ENCODE assay signal across 9 cellular contexts in the genomic region with DNA sequence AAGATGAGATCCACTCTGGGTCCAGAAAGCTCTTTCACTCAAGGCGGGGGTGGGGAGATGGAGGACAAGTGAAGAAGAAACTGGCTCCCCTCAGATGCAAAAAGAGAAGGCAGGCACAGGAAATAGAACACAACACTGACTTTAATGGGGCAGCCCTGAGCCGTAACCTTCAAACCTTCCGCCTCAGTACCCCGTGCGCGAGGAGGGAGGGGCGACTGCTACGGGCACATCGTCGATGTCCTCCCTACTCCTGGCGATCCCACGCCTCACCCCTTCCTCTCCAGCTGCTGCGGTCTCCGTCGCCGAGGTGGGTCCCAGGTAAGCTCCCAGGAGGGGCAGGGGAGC. TPM values are rescaled to one million over a fixed set of nuclear protein-coding genes. Genes with fewer than 3 reads are reported as not detected.
DNase-seq lines count a peak whose midpoint lies in the region; ATAC-seq and TF ChIP-seq lines count a peak whose summit lies in the region.
"Had no signal": no experiment of that assay in that cellular context is flagged by ENCODE, and none has a peak within 500 bp of the region (broad histone marks: within the 10 kb centered on the region; RNA-seq: fewer than 3 reads in every experiment).

No MANE protein-coding gene starts in this region.

- H4K20me1 ChIP-seq in hepatocyte (ENCODE audit: insufficient read depth, poor library complexity, severe bottlenecking), result no peaks in the 10 kb centered on the region

- CTCF ChIA-PET in activated B cell treated with CpG ODN at 0.5 μM for 24 hours (lab: Charles Lee), result interaction anchor here (1.0 to 3.6 kb wide), 3 partner anchors 9 to 10 kb away, joined by 3 to 18 read pairs (median 3); partner anchors contain the start of genes ADISSP and CENPB

- in situ Hi-C loops in GM13977 (cut with MboI; ENCODE audit: low pct_unique_long_range_greater_than_20kb, low sequenced_read_pairs, unreplicated experiment), result no loop called here

- no peak overlapping the region for H3K27ac Mint-ChIP-seq in activated B cell treated with CpG ODN at 0.5 μM for 24 hours

- H3K4me3 Mint-ChIP-seq in activated B cell treated with CpG ODN at 0.5 μM for 24 hours, result peak overlapping the region; percentile 87

- WGBS in hepatocyte (ENCODE audit: low lambda C conversion rate, missing lambda C conversion rate), result 14% methylated on average over 16 of the region's 16 CpGs

- TF ChIP-seq CTCF in GM13977 (IDR thresholded peaks at IDR 0.05; ENCODE audit: extremely low read depth, insufficient read depth, missing control alignments) (no peak), activated B cell treated with CpG ODN at 0.5 μM for 24 hours (IDR thresholded peaks at IDR 0.05) (no peak), hepatocyte (IDR thresholded peaks at IDR 0.05; ENCODE audit: poor library complexity) (no peak)

- peaks cover 37% of the 10 kb centered on the region for H3K4me1 Mint-ChIP-seq in activated B cell treated with CpG ODN at 0.5 μM for 24 hours

- H3K4me3 ChIP-seq in hepatocyte (peak overlapping the region; percentile 17), skeletal muscle cell (ENCODE audit: low read depth, low read length) (peak overlapping the region; percentile 51)

- no peaks in the 10 kb centered on the region for H3K9me3 Mint-ChIP-seq in activated B cell treated with CpG ODN at 0.5 μM for 24 hours

- peak; percentile 57 for ATAC-seq in activated B cell treated with CpG ODN at 0.5 μM for 24 hours (ENCODE audit: low read depth)
- no peak for ATAC-seq in GM18861 (IDR thresholded peaks at IDR 0.05; ENCODE audit: unreplicated experiment)
- ATAC-seq in GM19452 (IDR thresholded peaks at IDR 0.05; ENCODE audit: unreplicated experiment), result no peak

- no peaks in the 10 kb centered on the region for H3K9me3 ChIP-seq in hepatocyte (ENCODE audit: low read depth)

- no peaks in the 10 kb centered on the region for H3K36me3 Mint-ChIP-seq in activated B cell treated with CpG ODN at 0.5 μM for 24 hours (ENCODE audit: low read depth)

- intact Hi-C loops in activated B cell treated with CpG ODN at 0.5 μM for 24 hours (cut with micrococcal nuclease), result loop anchor here (1.0 kb wide), 1 partner anchor 9 kb away; no protein-coding TSS in a partner anchor

- H3K27me3 Mint-ChIP-seq in activated B cell treated with CpG ODN at 0.5 μM for 24 hours, result peaks cover 5% of the 10 kb centered on the region

- H3K36me3 ChIP-seq in hepatocyte (replicated peaks; ENCODE audit: insufficient read depth, low read depth), result no peaks in the 10 kb centered on the region

- no peak overlapping the region for H3K27ac ChIP-seq in hepatocyte

- H2AFZ ChIP-seq in hepatocyte, result peak overlapping the region; percentile 58

- peak overlapping the region; percentile 90 for H3K4me2 ChIP-seq in hepatocyte

- no peaks in the 10 kb centered on the region for H3K79me2 ChIP-seq in hepatocyte

- peak; percentile 53 for DNase-seq in GM13977 (ENCODE audit: low spot score)
- DNase-seq in activated B cell treated with CpG ODN at 0.5 μM for 24 hours, result no peak
- DNase-seq in hepatocyte (ENCODE audit: low spot score), result no peak
- DNase-seq in skeletal muscle cell (ENCODE audit: low read depth), result no peak
- no peak for DNase-seq in NCI-H2227 (lab: John Stamatoyannopoulos, UW; ENCODE audit: unreplicated experiment)
- no peak for DNase-seq in activated effector memory CD4-positive, alpha-beta T cell treated with anti-CD3 and anti-CD28 coated beads, Interleukin-2, amount 50 U/mL, for 16 hours

- POLR2A ChIA-PET in activated B cell treated with CpG ODN at 0.5 μM for 24 hours (lab: Charles Lee), result interaction anchor here (0.5 to 3.8 kb wide), 6 partner anchors 9 to 308 kb away, joined by 3 to 33 read pairs (median 8); partner anchors contain the start of genes ADISSP, AP5S1, CDC25B and CENPB

- H3K4me1 ChIP-seq in hepatocyte (ENCODE audit: insufficient read depth), result peaks cover 18% of the 10 kb centered on the region

- H3K27me3 ChIP-seq in hepatocyte, result peaks cover 12% of the 10 kb centered on the region

- no peaks in the 10 kb centered on the region for H3K9me2 ChIP-seq in hepatocyte (replicated peaks; ENCODE audit: insufficient read depth)

RNA-seq across cellular contexts. Expression of gene SPEF1, which starts 3.9 kb away (rescaled TPM):
- not detected in 2 replicates for total RNA-seq in activated B cell treated with CpG ODN at 0.5 μM for 24 hours
- 0.63 TPM in 1 of 2 replicates, not detected in the other for total RNA-seq in hepatocyte
- 0.51 TPM in 1 of 2 replicates, not detected in the other for polyA plus RNA-seq in hepatocyte
- total RNA-seq: esophagus mucosa had no signal

RNA-seq across cellular contexts. Expression of gene CENPB, which starts 9.2 kb away (rescaled TPM):
- total RNA-seq in activated B cell treated with CpG ODN at 0.5 μM for 24 hours, result 50.1 and 51.7 TPM in 2 replicates
- 40.9 and 46.7 TPM in 2 replicates for total RNA-seq in hepatocyte
- polyA plus RNA-seq in hepatocyte, result 17.6 and 21.2 TPM in 2 replicates

RNA-seq across cellular contexts. Expression of gene ADISSP, which starts 9.8 kb away (rescaled TPM):
- total RNA-seq in activated B cell treated with CpG ODN at 0.5 μM for 24 hours, result 29.9 and 31.1 TPM in 2 replicates
- total RNA-seq in hepatocyte, result 9.6 and 11.7 TPM in 2 replicates
- 31.7 and 36.0 TPM in 2 replicates for polyA plus RNA-seq in hepatocyte

RNA-seq across cellular contexts. Expression of gene CDC25B, which starts 18.8 kb away (rescaled TPM):
- total RNA-seq in activated B cell treated with CpG ODN at 0.5 μM for 24 hours (21.6 and 24.3 TPM in 2 replicates), hepatocyte (15.1 and 15.7 TPM in 2 replicates)
- 20.0 and 21.9 TPM in 2 replicates for polyA plus RNA-seq in hepatocyte

RNA-seq across cellular contexts. Expression of gene AP5S1, which starts 43.0 kb away (rescaled TPM):
- total RNA-seq in activated B cell treated with CpG ODN at 0.5 μM for 24 hours, result 13.4 and 13.5 TPM in 2 replicates
- 13.8 and 15.9 TPM in 2 replicates for total RNA-seq in hepatocyte
- polyA plus RNA-seq in hepatocyte, result 19.7 and 21.8 TPM in 2 replicates
